In genomic region chr10:97991875-97992274, GRCh38 we compare ENCODE assay signal across 14 cellular contexts. TPM values are rescaled to one million over a fixed set of nuclear protein-coding genes. Genes with fewer than 3 reads are reported as not detected.
A peak's percentile ranks its signal among the peaks of the same experiment; 100 is the strongest.
DNase-seq lines count a peak whose midpoint lies in the region; ATAC-seq and TF ChIP-seq lines count a peak whose summit lies in the region.
"Had no signal": no experiment of that assay in that cellular context is flagged by ENCODE, and none has a peak within 500 bp of the region (broad histone marks: within the 10 kb centered on the region; RNA-seq: fewer than 3 reads in every experiment).

No MANE protein-coding gene starts in this region.

- no peaks in the 10 kb centered on the region for H3K36me3 Mint-ChIP-seq in MCF 10A (ENCODE audit: insufficient read depth, unreplicated experiment)
- H3K36me3 Mint-ChIP-seq: brain; natural killer cell treated with Interleukin-12 subunit alpha and Interleukin-12 subunit beta and Interleukin-15 and Interleukin-18, amount 100 ng/mL, for 72 hours had no signal

- H3K36me3 ChIP-seq in breast epithelium: no peaks in the 10 kb centered on the region
- no peaks in the 10 kb centered on the region for H3K36me3 ChIP-seq in adipocyte (ENCODE audit: control insufficient read depth, insufficient read depth, low read length, severe bottlenecking)
- no peaks in the 10 kb centered on the region for H3K36me3 ChIP-seq in upper lobe of left lung
- H3K36me3 ChIP-seq in tibial nerve: no peaks in the 10 kb centered on the region
- H3K36me3 ChIP-seq: heart left ventricle had no signal

- H3K27ac Mint-ChIP-seq in MCF 10A (ENCODE audit: low read depth, unreplicated experiment): no peak overlapping the region
- H3K27ac Mint-ChIP-seq: brain; natural killer cell treated with Interleukin-12 subunit alpha and Interleukin-12 subunit beta and Interleukin-15 and Interleukin-18, amount 100 ng/mL, for 72 hours had no signal

- H3K27me3 ChIP-seq in breast epithelium (no peaks in the 10 kb centered on the region), adipocyte (replicated peaks; ENCODE audit: control insufficient read depth, insufficient read depth, low read length) (peaks cover 15% of the 10 kb centered on the region), upper lobe of left lung (no peaks in the 10 kb centered on the region), tibial nerve (no peaks in the 10 kb centered on the region)

- intact Hi-C loops in MCF 10A (cut with micrococcal nuclease): no loop called here
- intact Hi-C loops in breast epithelium (cut with DNase I; ENCODE audit: low total_unique reads): no loop called here

- no peak overlapping the region for H3K4me3 Mint-ChIP-seq in MCF 10A (ENCODE audit: unreplicated experiment)
- H3K4me3 Mint-ChIP-seq: brain; natural killer cell treated with Interleukin-12 subunit alpha and Interleukin-12 subunit beta and Interleukin-15 and Interleukin-18, amount 100 ng/mL, for 72 hours had no signal

- no peak for ATAC-seq in GM21423 (IDR thresholded peaks at IDR 0.05; ENCODE audit: unreplicated experiment)
- ATAC-seq in upper lobe of left lung (ENCODE audit: low FRiP score in 2 of 2): no peak
- ATAC-seq: heart left ventricle; natural killer cell treated with Interleukin-12 subunit alpha and Interleukin-12 subunit beta and Interleukin-15 and Interleukin-18, amount 100 ng/mL, for 72 hours had no signal

- POLR2A ChIA-PET in MCF 10A (lab: Yijun Ruan, JAX): no interaction called here

- no TSS peak for BruUV-seq in MCF 10A (replicated peaks; lab: Mats Ljungman, UMichigan)

- WGBS in upper lobe of left lung, 2 donors: 32 to 38% methylated on average over 2 of the region's 2 CpGs
- 13 to 18% methylated on average over 2 of the region's 2 CpGs for WGBS in tibial nerve, 2 donors

- DNase-seq in MCF 10A (ENCODE audit: unreplicated experiment) (peak; percentile 55), breast epithelium (ENCODE audit: low spot score in 2 of 2) (no peak), adipocyte (ENCODE audit: low read depth) (peak; percentile 14), iPS DF 19.7 (ENCODE audit: low read depth, low spot score) (peak; percentile 42), Ammon's horn (ENCODE audit: low spot score) (no peak), upper lobe of left lung (no peak), tibial nerve (ENCODE audit: low spot score in 2 of 2) (no peak)
- DNase-seq: activated CD8-positive, alpha-beta memory T cell treated with anti-CD3 and anti-CD28 coated beads for 24 hours; heart left ventricle; NCI-H1694 treated with DMSO at 0.1 percent for 48 hours; SIG-M5 had no signal

- H3K4me1 ChIP-seq in breast epithelium (no peaks in the 10 kb centered on the region), adipocyte (ENCODE audit: control insufficient read depth, insufficient read depth, low read length) (no peaks in the 10 kb centered on the region), upper lobe of left lung (no peaks in the 10 kb centered on the region), tibial nerve (no peaks in the 10 kb centered on the region)
- H3K4me1 ChIP-seq: heart left ventricle had no signal

- TF ChIP-seq CTCF in MCF 10A (IDR thresholded peaks at IDR 0.05; ENCODE audit: unreplicated experiment) (no peak), breast epithelium (IDR thresholded peaks at IDR 0.05) (no peak), upper lobe of left lung (IDR thresholded peaks at IDR 0.05) (no peak), tibial nerve (IDR thresholded peaks at IDR 0.05) (no peak)

- H3K4me1 Mint-ChIP-seq in MCF 10A (ENCODE audit: insufficient read depth, unreplicated experiment): no peaks in the 10 kb centered on the region
- H3K4me1 Mint-ChIP-seq: brain had no signal

- no peak for TF ChIP-seq POLR2A in breast epithelium (IDR thresholded peaks at IDR 0.05)
- TF ChIP-seq POLR2A in upper lobe of left lung (IDR thresholded peaks at IDR 0.05): no peak
- TF ChIP-seq POLR2A in tibial nerve (IDR thresholded peaks at IDR 0.05): no peak

- H3K4me3 ChIP-seq in breast epithelium (no peak overlapping the region), adipocyte (ENCODE audit: low read length) (no peak overlapping the region), upper lobe of left lung (no peak overlapping the region), tibial nerve (no peak overlapping the region)
- H3K4me3 ChIP-seq: heart left ventricle had no signal

- peaks cover 30% of the 10 kb centered on the region for H3K27me3 Mint-ChIP-seq in MCF 10A (ENCODE audit: insufficient read depth, unreplicated experiment)

- CTCF ChIA-PET in MCF 10A (lab: Yijun Ruan, JAX): interaction anchor here (0.6 to 1.1 kb wide), 2 partner anchors 48 to 506 kb away, joined by 3 to 4 read pairs; no protein-coding TSS in a partner anchor

- no peaks in the 10 kb centered on the region for H3K9me3 Mint-ChIP-seq in MCF 10A (ENCODE audit: unreplicated experiment)
- H3K9me3 Mint-ChIP-seq: brain; natural killer cell treated with Interleukin-12 subunit alpha and Interleukin-12 subunit beta and Interleukin-15 and Interleukin-18, amount 100 ng/mL, for 72 hours had no signal

- no peaks in the 10 kb centered on the region for H3K9me3 ChIP-seq in breast epithelium
- H3K9me3 ChIP-seq in adipocyte (ENCODE audit: control insufficient read depth, low read length): no peaks in the 10 kb centered on the region
- H3K9me3 ChIP-seq in upper lobe of left lung: no peaks in the 10 kb centered on the region
- H3K9me3 ChIP-seq in tibial nerve: no peaks in the 10 kb centered on the region
- H3K9me3 ChIP-seq: heart left ventricle had no signal

- no peak for TF ChIP-seq EP300 in upper lobe of left lung (IDR thresholded peaks at IDR 0.05)
- no peak for TF ChIP-seq EP300 in tibial nerve (IDR thresholded peaks at IDR 0.05)

- no peak overlapping the region for H3K9ac ChIP-seq in adipocyte (ENCODE audit: low read length)

- H3K27ac ChIP-seq in breast epithelium: no peak overlapping the region
- no peak overlapping the region for H3K27ac ChIP-seq in upper lobe of left lung
- no peak overlapping the region for H3K27ac ChIP-seq in tibial nerve
- H3K27ac ChIP-seq: heart left ventricle had no signal

RNA-seq across cellular contexts. Expression of gene CRTAC1, which starts 38.5 kb away (rescaled TPM):
- total RNA-seq in MCF 10A (2022) (not detected in 2 replicates), breast epithelium (1 to 10 TPM; 1.6 to 4.7 (median 1.9) TPM), upper lobe of left lung (100 to 1,000 TPM in 2 of 6 donors, 10 to 100 TPM in 4; 40.6 to 123 (median 77.3) TPM), tibial nerve (10 to 100 TPM; 17.5 to 35.1 (median 22.9) TPM)
- total RNA-seq: natural killer cell treated with Interleukin-12 subunit alpha and Interleukin-12 subunit beta and Interleukin-15 and Interleukin-18, amount 100 ng/mL, for 72 hours had no signal

Comparison
In these comparisons a context has a peak if more than half of its experiments do, and no peak if none do; other contexts are left out.
1. DNase-seq: peak in MCF 10A (single experiment), adipocyte (single experiment) and iPS DF 19.7 (single experiment); none in breast epithelium (0 of 2), Ammon's horn (single experiment), upper lobe of left lung (0 of 2) and tibial nerve (0 of 2).